ENCODE assay signal across 14 cellular contexts in genomic region chr2:45332094-45332493, GRCh38.
"Had no signal": no experiment of that assay in that cellular context is flagged by ENCODE, and none has a peak within 500 bp of the region (broad histone marks: within the 10 kb centered on the region; RNA-seq: fewer than 3 reads in every experiment).

No MANE protein-coding gene starts in this region.

- DNase-seq: activated CD4-positive, alpha-beta memory T cell treated with anti-CD3 and anti-CD28 coated beads for 36 hours; activated CD4-positive, alpha-beta T cell treated with anti-CD3 and anti-CD28 coated beads for 4 hours; activated CD8-positive, alpha-beta memory T cell treated with anti-CD3 and anti-CD28 coated beads, Interleukin-2, amount 10 ng/mL, durations not matched to agents 7 days and 5 days; cerebellar nuclear complex; cortex of kidney; kidney; left lung; naive thymus-derived CD8-positive, alpha-beta T cell; ovary; right lobe of liver; stimulated activated CD4-positive, alpha-beta T cell treated with anti-CD3 and anti-CD28 coated beads, Interleukin-4, amount 100 ng/mL, for 1 hour; stomach; trophoblast cell had no signal

- ATAC-seq: activated CD8-positive, alpha-beta memory T cell treated with anti-CD3 and anti-CD28 coated beads, Interleukin-2, amount 10 ng/mL, durations not matched to agents 7 days and 5 days; left lung; naive thymus-derived CD8-positive, alpha-beta T cell; WTC11 had no signal
